Comparison of ENCODE assay signal across 1 cellular context in genomic region chr11:62805044-62805892, GRCh38.
TF ChIP-seq lines count a peak whose summit lies in the region.

Gene NXF1, minus strand, starts transcription at chr11:62805440. Its CDS starts 84 bp downstream, at chr11:62805356.

TF ChIP-seq in K562, 482 proteins besides CTCF, POLR2A, EP300 and RAD21 (continued from another document and continues in another):
- peak; percentile 86 for TF ChIP-seq REST (CRISPR knock-in tag; IDR thresholded peaks at IDR 0.05; ENCODE audit: low read depth)
- no peak for TF ChIP-seq RUNX1 (IDR thresholded peaks at IDR 0.05; ENCODE audit: low read depth)
- TF ChIP-seq ZNF239 (CRISPR knock-in tag; IDR thresholded peaks at IDR 0.05) = no peak; the same call in 1 of the 2 replicates
- no peak for TF ChIP-seq PYGO2 (tag; IDR thresholded peaks at IDR 0.05)
- peak; percentile 83 for TF ChIP-seq C11orf30 (IDR thresholded peaks at IDR 0.05; ENCODE audit: low read depth)
- peak; percentile 94; the same call in 1 of the 2 replicates for TF ChIP-seq HMGXB4 (CRISPR knock-in tag; IDR thresholded peaks at IDR 0.05)
- TF ChIP-seq, protein P1, sequence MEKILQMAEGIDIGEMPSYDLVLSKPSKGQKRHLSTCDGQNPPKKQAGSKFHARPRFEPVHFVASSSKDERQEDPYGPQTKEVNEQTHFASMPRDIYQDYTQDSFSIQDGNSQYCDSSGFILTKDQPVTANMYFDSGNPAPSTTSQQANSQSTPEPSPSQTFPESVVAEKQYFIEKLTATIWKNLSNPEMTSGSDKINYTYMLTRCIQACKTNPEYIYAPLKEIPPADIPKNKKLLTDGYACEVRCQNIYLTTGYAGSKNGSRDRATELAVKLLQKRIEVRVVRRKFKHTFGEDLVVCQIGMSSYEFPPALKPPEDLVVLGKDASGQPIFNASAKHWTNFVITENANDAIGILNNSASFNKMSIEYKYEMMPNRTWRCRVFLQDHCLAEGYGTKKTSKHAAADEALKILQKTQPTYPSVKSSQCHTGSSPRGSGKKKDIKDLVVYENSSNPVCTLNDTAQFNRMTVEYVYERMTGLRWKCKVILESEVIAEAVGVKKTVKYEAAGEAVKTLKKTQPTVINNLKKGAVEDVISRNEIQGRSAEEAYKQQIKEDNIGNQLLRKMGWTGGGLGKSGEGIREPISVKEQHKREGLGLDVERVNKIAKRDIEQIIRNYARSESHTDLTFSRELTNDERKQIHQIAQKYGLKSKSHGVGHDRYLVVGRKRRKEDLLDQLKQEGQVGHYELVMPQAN (IDR thresholded peaks at IDR 0.05; ENCODE audit: borderline replicate concordance) = peak; percentile 64; the same call in 1 of the 2 replicates
- TF ChIP-seq NCOA4 (IDR thresholded peaks at IDR 0.05; ENCODE audit: partially characterized antibody) = no peak
- TF ChIP-seq NFXL1 (CRISPR knock-in tag; IDR thresholded peaks at IDR 0.05) = no peak
- TF ChIP-seq, protein P2, sequence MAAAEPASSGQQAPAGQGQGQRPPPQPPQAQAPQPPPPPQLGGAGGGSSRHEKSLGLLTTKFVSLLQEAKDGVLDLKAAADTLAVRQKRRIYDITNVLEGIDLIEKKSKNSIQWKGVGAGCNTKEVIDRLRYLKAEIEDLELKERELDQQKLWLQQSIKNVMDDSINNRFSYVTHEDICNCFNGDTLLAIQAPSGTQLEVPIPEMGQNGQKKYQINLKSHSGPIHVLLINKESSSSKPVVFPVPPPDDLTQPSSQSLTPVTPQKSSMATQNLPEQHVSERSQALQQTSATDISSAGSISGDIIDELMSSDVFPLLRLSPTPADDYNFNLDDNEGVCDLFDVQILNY (CRISPR knock-in tag; IDR thresholded peaks at IDR 0.05) = peak; percentile 81; the same call in 1 of the 2 replicates
- peak; percentile 93; the same call in 1 of the 2 replicates for TF ChIP-seq STAT6 (CRISPR knock-in tag; IDR thresholded peaks at IDR 0.05)
- TF ChIP-seq GABPB1 (CRISPR knock-in tag; IDR thresholded peaks at IDR 0.05) = peak; percentile 88
- TF ChIP-seq ETV1 (tag; conservative IDR thresholded peaks at IDR 0.05; ENCODE audit: low read depth) = no peak
- TF ChIP-seq TCF3 (CRISPR knock-in tag; IDR thresholded peaks at IDR 0.05) = no peak
- TF ChIP-seq BACH1 (tag; IDR thresholded peaks at IDR 0.05) = no peak; the same call in 1 of the 2 replicates
- TF ChIP-seq DACH1 (IDR thresholded peaks at IDR 0.05; ENCODE audit: partially characterized antibody) = no peak
- TF ChIP-seq ZNF431 (CRISPR knock-in tag; IDR thresholded peaks at IDR 0.05) = peak; percentile 46; the same call in 1 of the 2 replicates
- peak; percentile 88 for TF ChIP-seq ZBED1 (IDR thresholded peaks at IDR 0.05)
- peak; percentile 98 for TF ChIP-seq GTF2F1 (IDR thresholded peaks at IDR 0.05; ENCODE audit: low read depth, low read length)
- TF ChIP-seq ZNF75A (CRISPR knock-in tag; IDR thresholded peaks at IDR 0.05) = 0 out of 2 replicates have a peak, but pooled peaks have one; percentile 8
- no peak for TF ChIP-seq FOXJ3 (CRISPR knock-in tag; IDR thresholded peaks at IDR 0.05)
- TF ChIP-seq HCFC1 (IDR thresholded peaks at IDR 0.05; ENCODE audit: low read depth, low read length) = peak; percentile 79
- TF ChIP-seq ZNF785 (CRISPR knock-in tag; IDR thresholded peaks at IDR 0.05) = no peak
- TF ChIP-seq, protein P3, sequence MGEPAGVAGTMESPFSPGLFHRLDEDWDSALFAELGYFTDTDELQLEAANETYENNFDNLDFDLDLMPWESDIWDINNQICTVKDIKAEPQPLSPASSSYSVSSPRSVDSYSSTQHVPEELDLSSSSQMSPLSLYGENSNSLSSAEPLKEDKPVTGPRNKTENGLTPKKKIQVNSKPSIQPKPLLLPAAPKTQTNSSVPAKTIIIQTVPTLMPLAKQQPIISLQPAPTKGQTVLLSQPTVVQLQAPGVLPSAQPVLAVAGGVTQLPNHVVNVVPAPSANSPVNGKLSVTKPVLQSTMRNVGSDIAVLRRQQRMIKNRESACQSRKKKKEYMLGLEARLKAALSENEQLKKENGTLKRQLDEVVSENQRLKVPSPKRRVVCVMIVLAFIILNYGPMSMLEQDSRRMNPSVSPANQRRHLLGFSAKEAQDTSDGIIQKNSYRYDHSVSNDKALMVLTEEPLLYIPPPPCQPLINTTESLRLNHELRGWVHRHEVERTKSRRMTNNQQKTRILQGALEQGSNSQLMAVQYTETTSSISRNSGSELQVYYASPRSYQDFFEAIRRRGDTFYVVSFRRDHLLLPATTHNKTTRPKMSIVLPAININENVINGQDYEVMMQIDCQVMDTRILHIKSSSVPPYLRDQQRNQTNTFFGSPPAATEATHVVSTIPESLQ (CRISPR knock-in tag; IDR thresholded peaks at IDR 0.05) = peak; percentile 97
- TF ChIP-seq, protein P4, sequence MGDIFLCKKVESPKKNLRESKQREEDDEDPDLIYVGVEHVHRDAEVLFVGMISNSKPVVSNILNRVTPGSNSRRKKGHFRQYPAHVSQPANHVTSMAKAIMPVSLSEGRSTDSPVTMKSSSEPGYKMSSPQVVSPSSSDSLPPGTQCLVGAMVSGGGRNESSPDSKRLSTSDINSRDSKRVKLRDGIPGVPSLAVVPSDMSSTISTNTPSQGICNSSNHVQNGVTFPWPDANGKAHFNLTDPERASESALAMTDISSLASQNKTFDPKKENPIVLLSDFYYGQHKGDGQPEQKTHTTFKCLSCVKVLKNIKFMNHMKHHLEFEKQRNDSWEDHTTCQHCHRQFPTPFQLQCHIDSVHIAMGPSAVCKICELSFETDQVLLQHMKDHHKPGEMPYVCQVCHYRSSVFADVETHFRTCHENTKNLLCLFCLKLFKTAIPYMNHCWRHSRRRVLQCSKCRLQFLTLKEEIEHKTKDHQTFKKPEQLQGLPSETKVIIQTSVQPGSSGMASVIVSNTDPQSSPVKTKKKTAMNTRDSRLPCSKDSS (IDR thresholded peaks at IDR 0.05; ENCODE audit: low read depth, partially characterized antibody) = no peak
- TF ChIP-seq CHD2 (IDR thresholded peaks at IDR 0.05; ENCODE audit: low read depth, low read length) = peak; percentile 22; the same call in 1 of the 2 replicates
- no peak for TF ChIP-seq ZNF79 (CRISPR knock-in tag; IDR thresholded peaks at IDR 0.05; ENCODE audit: low read depth)
- peak; percentile 92 for TF ChIP-seq ATF1 (CRISPR knock-in tag; IDR thresholded peaks at IDR 0.05)
- peak; percentile 98 for TF ChIP-seq ATF1 (tag; IDR thresholded peaks at IDR 0.05)
- no peak for TF ChIP-seq SREBF2 (CRISPR knock-in tag; IDR thresholded peaks at IDR 0.05)
- TF ChIP-seq, protein P5, sequence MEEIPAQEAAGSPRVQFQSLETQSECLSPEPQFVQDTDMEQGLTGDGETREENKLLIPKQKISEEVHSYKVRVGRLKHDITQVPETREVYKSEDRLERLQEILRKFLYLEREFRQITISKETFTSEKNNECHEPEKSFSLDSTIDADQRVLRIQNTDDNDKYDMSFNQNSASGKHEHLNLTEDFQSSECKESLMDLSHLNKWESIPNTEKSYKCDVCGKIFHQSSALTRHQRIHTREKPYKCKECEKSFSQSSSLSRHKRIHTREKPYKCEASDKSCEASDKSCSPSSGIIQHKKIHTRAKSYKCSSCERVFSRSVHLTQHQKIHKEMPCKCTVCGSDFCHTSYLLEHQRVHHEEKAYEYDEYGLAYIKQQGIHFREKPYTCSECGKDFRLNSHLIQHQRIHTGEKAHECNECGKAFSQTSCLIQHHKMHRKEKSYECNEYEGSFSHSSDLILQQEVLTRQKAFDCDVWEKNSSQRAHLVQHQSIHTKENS (CRISPR knock-in tag; IDR thresholded peaks at IDR 0.05) = no peak
- peak; percentile 100 for TF ChIP-seq MTA3 (IDR thresholded peaks at IDR 0.05; ENCODE audit: borderline replicate concordance)
- TF ChIP-seq NCOA1 (IDR thresholded peaks at IDR 0.05; ENCODE audit: low read depth) = no peak
- no peak for TF ChIP-seq NR2F6 (CRISPR knock-in tag; IDR thresholded peaks at IDR 0.05)
- TF ChIP-seq SREBF1 (IDR thresholded peaks at IDR 0.05; ENCODE audit: borderline replicate concordance, low read depth, low read length) = no peak
- TF ChIP-seq ZNF589 (CRISPR knock-in tag; IDR thresholded peaks at IDR 0.05; ENCODE audit: low read depth) = no peak
- no peak; the same call in 1 of the 2 replicates for TF ChIP-seq ZFPM2 (CRISPR knock-in tag; IDR thresholded peaks at IDR 0.05)
- no peak for TF ChIP-seq ZNF583 (CRISPR knock-in tag; IDR thresholded peaks at IDR 0.05)
- no peak for TF ChIP-seq EHMT2 (IDR thresholded peaks at IDR 0.05)
- peak in 1 of 2 experiments; percentile 81; a peak in 2 of 4 replicates for TF ChIP-seq HDAC1 (IDR thresholded peaks at IDR 0.05)
- TF ChIP-seq SIRT6 (IDR thresholded peaks at IDR 0.05; ENCODE audit: low read depth, low read length) = no peak
- TF ChIP-seq CHAMP1 (IDR thresholded peaks at IDR 0.05) = no peak
- no peak for TF ChIP-seq IRF2 (CRISPR knock-in tag; IDR thresholded peaks at IDR 0.05)
- TF ChIP-seq TRIM25 (IDR thresholded peaks at IDR 0.05; ENCODE audit: borderline replicate concordance) = no peak
- no peak for TF ChIP-seq PTTG1 (tag; IDR thresholded peaks at IDR 0.05; ENCODE audit: low read depth)
